8 cellular contexts compared by ENCODE assay signal in the genomic region with DNA sequence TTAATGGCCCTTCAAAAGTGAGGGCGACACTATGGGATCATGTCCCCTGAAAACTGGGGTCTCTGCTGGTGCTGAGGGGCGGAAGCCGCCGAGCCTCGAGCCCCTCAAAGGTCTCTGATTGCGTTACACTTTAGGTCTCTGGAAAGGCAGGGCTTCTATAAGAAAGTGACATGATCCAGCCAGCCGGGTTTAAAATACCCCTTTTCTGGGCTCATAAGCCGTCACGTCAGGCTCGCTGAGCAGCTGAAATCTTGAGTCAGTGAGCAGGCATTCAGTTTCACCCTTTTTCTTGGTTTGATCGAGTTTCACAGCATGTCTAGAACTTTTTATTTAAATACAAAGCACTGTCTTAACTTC. TPM values are rescaled to one million over a fixed set of nuclear protein-coding genes. Genes with fewer than 3 reads are reported as not detected.
DNase-seq lines count a peak whose midpoint lies in the region; ATAC-seq, FAIRE-seq and TF ChIP-seq lines count a peak whose summit lies in the region.

No MANE protein-coding gene starts in this region.

- TF ChIP-seq CTCF in cardiac muscle cell (IDR thresholded peaks at IDR 0.05; ENCODE audit: low read depth, low read length) (no peak), Peyer's patch (IDR thresholded peaks at IDR 0.05) (no peak), fibroblast of lung (conservative IDR thresholded peaks at IDR 0.05 in 1 of 2, IDR thresholded peaks at IDR 0.05 in 1 of 2; ENCODE audit: low read depth in 1 of 2, low read length in 2 of 2) (no peak), stomach (IDR thresholded peaks at IDR 0.05) (no peak)

- H3K36me3 ChIP-seq in cardiac muscle cell (peaks cover 16% of the 10 kb centered on the region), Peyer's patch (peaks cover 0 to 16% (median 0%) of the 10 kb centered on the region in 3 donors), fibroblast of lung (ENCODE audit: control insufficient read depth, insufficient read depth, low read length) (no peaks in the 10 kb centered on the region), stomach (peaks cover 6 to 20% (median 19%) of the 10 kb centered on the region in 4 donors)

- H3K4me1 ChIP-seq in cardiac muscle cell (ENCODE audit: low read depth) (peaks cover 30% of the 10 kb centered on the region), Peyer's patch (peaks cover 0 to 17% (median 10%) of the 10 kb centered on the region in 4 donors), fibroblast of lung (ENCODE audit: control insufficient read depth, extremely low read depth, insufficient read depth, low read length) (peaks cover 2% of the 10 kb centered on the region), stomach (peaks cover 24 to 39% (median 32%) of the 10 kb centered on the region in 4 donors)

- peak overlapping the region; percentile 87 for H3K4me2 ChIP-seq in fibroblast of lung (ENCODE audit: extremely low read depth, insufficient read depth, low read length)

- no peak overlapping the region for H2AFZ ChIP-seq in fibroblast of lung (ENCODE audit: low read length)

- H3K27me3 ChIP-seq in cardiac muscle cell, result no peaks in the 10 kb centered on the region
- no peaks in the 10 kb centered on the region for H3K27me3 ChIP-seq in Peyer's patch
- no peaks in the 10 kb centered on the region for H3K27me3 ChIP-seq in fibroblast of lung (ENCODE audit: control insufficient read depth, insufficient read depth, low read length)
- no peaks in the 10 kb centered on the region for H3K27me3 ChIP-seq in stomach

- H4K20me1 ChIP-seq in fibroblast of lung (ENCODE audit: control insufficient read depth, extremely low read depth, insufficient read depth, low read length), result no peaks in the 10 kb centered on the region

- TF ChIP-seq EP300 in stomach (IDR thresholded peaks at IDR 0.05), result no peak

- no peak for ATAC-seq in Right ventricle myocardium inferior
- no peak for ATAC-seq in HG02870 (IDR thresholded peaks at IDR 0.05; ENCODE audit: unreplicated experiment)
- no peak for ATAC-seq in HG02798 (IDR thresholded peaks at IDR 0.05; ENCODE audit: poor library complexity, unreplicated experiment)

- H3K9ac ChIP-seq in fibroblast of lung (ENCODE audit: insufficient read depth, low read length), result peak overlapping the region; percentile 44

- no peaks in the 10 kb centered on the region for H3K9me3 ChIP-seq in cardiac muscle cell (ENCODE audit: low read depth)
- H3K9me3 ChIP-seq in Peyer's patch, result peaks cover 0 to 4% (median 0%) of the 10 kb centered on the region in 4 donors
- H3K9me3 ChIP-seq in fibroblast of lung (ENCODE audit: control insufficient read depth, insufficient read depth, low read depth, low read length), result no peaks in the 10 kb centered on the region
- H3K9me3 ChIP-seq in stomach, result no peaks in the 10 kb centered on the region

- H3K4me3 ChIP-seq in cardiac muscle cell, result peak overlapping the region; percentile 23
- H3K4me3 ChIP-seq in Peyer's patch, result peak overlapping the region in 3 of 4 donors; percentile 89 to 99 (median 93)
- peak overlapping the region; percentile 36 to 71 (median 44) for H3K4me3 ChIP-seq in fibroblast of lung (replicated peaks in 1 of 4; ENCODE audit: control extremely low read depth in 1 of 4, insufficient read depth in 1 of 4, low read depth in 3 of 4, low read length in 4 of 4)
- H3K4me3 ChIP-seq in stomach, result peak overlapping the region in 2 of 4 donors; percentile 71 to 75

- no peak for TF ChIP-seq POLR2A in Peyer's patch (IDR thresholded peaks at IDR 0.05)
- no peak for TF ChIP-seq POLR2A in stomach (IDR thresholded peaks at IDR 0.05)
- no peak for TF ChIP-seq POLR2A in H54 (IDR thresholded peaks at IDR 0.05; ENCODE audit: low read depth, low read length)

- H3K27ac ChIP-seq in cardiac muscle cell, result peak overlapping the region; percentile 29
- peak overlapping the region in 2 of 4 donors; percentile 100 for H3K27ac ChIP-seq in Peyer's patch
- H3K27ac ChIP-seq in fibroblast of lung (ENCODE audit: insufficient read depth, low read length), result peak overlapping the region; percentile 62
- peak overlapping the region in 3 of 5 donors; percentile 100 for H3K27ac ChIP-seq in stomach

- FAIRE-seq in H54 (lab: Jason Lieb, UNC), result no peak

- H3K79me2 ChIP-seq in fibroblast of lung (ENCODE audit: control insufficient read depth, insufficient read depth, low read length), result peaks cover 26% of the 10 kb centered on the region

- intact Hi-C loops in Right ventricle myocardium inferior (cut with DNase I), result loop anchor here (5.0 to 10.0 kb wide), 5 partner anchors 111 to 578 kb away; no protein-coding TSS in a partner anchor
- intact Hi-C loops in stomach (cut with DNase I; ENCODE audit: low total_unique reads), result no loop called here

- WGBS in stomach, 5 donors, result 5 to 9% (median 6%) methylated on average over 11 of the region's 11 CpGs

- DNase-seq in cardiac muscle cell (ENCODE audit: low read depth in 1 of 2, low spot score in 1 of 2) (peak in 1 of 2 donors; percentile 13), Right ventricle myocardium inferior (ENCODE audit: missing footprints) (no peak), Peyer's patch (no peak), fibroblast of lung (ENCODE audit: low read depth in 2 of 2) (peak in 1 of 2 donors; percentile 53), stomach (no peak), H54 (ENCODE audit: insufficient read length, low spot score) (no peak)

RNA-seq across cellular contexts. Expression of a gene that starts 0.6 kb away (rescaled TPM):
- total RNA-seq in cardiac muscle cell, result 435 and 576 TPM in 2 replicates
- 642 and 740 TPM in 2 replicates for polyA plus RNA-seq in cardiac muscle cell
- 183 TPM for total RNA-seq in Right ventricle myocardium inferior
- 100 to 1,000 TPM in 3 of 4 donors, 10 to 100 TPM in 1; 93.5 to 280 (median 154) TPM for total RNA-seq in Peyer's patch
- 74.0 and 145 TPM in 2 replicates for total RNA-seq in fibroblast of lung
- polyA plus RNA-seq in fibroblast of lung, result 267 and 457 TPM in 2 replicates
- 259 and 484 TPM in 2 replicates for polyA plus RNA-seq in fibroblast of lung (2012)
- polyA minus RNA-seq in fibroblast of lung (ENCODE audit: low replicate concordance), result 6.7 and 9.1 TPM in 2 replicates
- 100 to 1,000 TPM in 4 of 5 donors, 10 to 100 TPM in 1; 29.5 to 479 (median 322) TPM for total RNA-seq in stomach
- 100 to 1,000 TPM; 346 to 399 (median 346) TPM for polyA plus RNA-seq in stomach

RNA-seq across cellular contexts. Expression of a gene that starts 44.0 kb away (rescaled TPM):
- 0.06 TPM in 1 of 2 replicates, not detected in the other for total RNA-seq in cardiac muscle cell
- not detected in 2 replicates for polyA plus RNA-seq in cardiac muscle cell
- not detected for total RNA-seq in Right ventricle myocardium inferior
- total RNA-seq in Peyer's patch, result not detected
- not detected in 2 replicates for total RNA-seq in fibroblast of lung
- 0.17 and 0.20 TPM in 2 replicates for polyA plus RNA-seq in fibroblast of lung
- polyA plus RNA-seq in fibroblast of lung (2012), result 1.1 TPM in 1 of 2 replicates, not detected in the other
- not detected in 2 replicates for polyA minus RNA-seq in fibroblast of lung (ENCODE audit: low replicate concordance)
- total RNA-seq in stomach, result not detected
- polyA plus RNA-seq in stomach, result not detected
